Comparison of ENCODE assay signal across 12 cellular contexts in the genomic region with DNA sequence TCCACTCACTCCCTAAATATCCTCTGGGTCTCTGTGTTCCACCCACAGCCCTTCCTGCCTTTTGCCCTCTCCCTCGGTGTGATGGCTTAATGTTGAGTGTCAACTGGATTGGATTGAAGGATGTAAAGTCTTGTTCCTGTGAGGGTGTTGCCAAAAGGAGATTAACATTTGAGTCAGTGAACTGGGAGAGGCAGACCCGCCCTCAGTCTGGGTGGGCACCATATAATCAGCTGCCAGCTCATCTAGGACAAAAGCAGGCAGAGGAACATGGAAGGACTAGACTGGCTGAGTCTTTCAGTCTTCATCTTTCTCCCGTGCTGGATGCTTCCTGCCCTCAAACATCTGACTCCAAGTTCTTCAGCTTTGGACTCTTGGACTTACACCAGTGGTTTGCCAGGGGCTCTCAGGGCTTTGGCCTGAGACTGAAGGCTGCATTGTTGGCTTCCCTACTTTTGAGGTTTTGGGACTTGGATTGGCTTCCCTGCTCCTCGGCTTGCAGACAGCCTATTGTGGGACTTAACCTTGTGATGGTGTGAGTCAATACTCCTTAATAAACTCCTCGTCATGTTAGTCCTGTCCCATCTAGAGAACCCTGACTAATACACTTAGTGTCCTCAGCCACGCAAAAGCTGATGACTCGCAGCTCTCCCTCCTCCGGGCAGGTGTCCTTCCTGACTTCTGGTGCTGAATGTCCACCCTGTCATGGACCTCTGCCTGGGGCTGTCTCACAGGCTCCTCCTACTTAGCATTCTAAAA. TPM values are rescaled to one million over a fixed set of nuclear protein-coding genes. Genes with fewer than 3 reads are reported as not detected.
DNase-seq lines count a peak whose midpoint lies in the region; ATAC-seq and TF ChIP-seq lines count a peak whose summit lies in the region.
"Had no signal": no experiment of that assay in that cellular context is flagged by ENCODE, and none has a peak within 500 bp of the region (broad histone marks: within the 10 kb centered on the region; RNA-seq: fewer than 3 reads in every experiment).

No MANE protein-coding gene starts in this region.

- WGBS in stomach, 5 donors, result 58 to 77% (median 67%) methylated on average over 8 of the region's 8 CpGs

- peaks cover 77% of the 10 kb centered on the region for H3K4me1 Mint-ChIP-seq in activated naive CD4-positive, alpha-beta T cell treated with anti-CD3 and anti-CD28 coated beads, Interleukin-2, amount 10 ng/mL, durations not matched to agents 7 days and 5 days
- peaks cover 57% of the 10 kb centered on the region for H3K4me1 Mint-ChIP-seq in activated T-helper 2 cell treated with anti-CD3 and anti-CD28 coated beads, Interferon-gamma antibody, Interleukin-2, Interleukin-4, amounts not matched to agents 10 μg/mL and 5 μg/mL and 100 μg/mL, durations not matched to agents 14 hours and 24 hours and 36 hours (ENCODE audit: low read depth)

- peaks cover 0 to 15% (median 10%) of the 10 kb centered on the region in 4 donors for H3K36me3 ChIP-seq in stomach
- no peaks in the 10 kb centered on the region for H3K36me3 ChIP-seq in BE2C

- CTCF ChIA-PET in activated naive CD4-positive, alpha-beta T cell treated with anti-CD3 and anti-CD28 coated beads, Interleukin-2, amount 10 ng/mL, durations not matched to agents 7 days and 5 days (lab: Charles Lee), result interaction anchor here (1.1 to 2.8 kb wide), 2 partner anchors 20 to 59 kb away, joined by 3 to 9 read pairs; no protein-coding TSS in a partner anchor

- TF ChIP-seq POLR2A in stomach (IDR thresholded peaks at IDR 0.05), result no peak

- H3K9me3 ChIP-seq in stomach (no peaks in the 10 kb centered on the region), BE2C (no peaks in the 10 kb centered on the region)

- TF ChIP-seq CTCF in stomach (IDR thresholded peaks at IDR 0.05) (no peak), BE2C (IDR thresholded peaks at IDR 0.05; ENCODE audit: low read depth, low read length) (no peak)

- peaks cover 27 to 88% (median 63%) of the 10 kb centered on the region in 4 donors for H3K4me1 ChIP-seq in stomach
- peaks cover 1% of the 10 kb centered on the region; the same call in 1 of the 2 replicates for H3K4me1 ChIP-seq in BE2C

- H3K27ac Mint-ChIP-seq in activated naive CD4-positive, alpha-beta T cell treated with anti-CD3 and anti-CD28 coated beads, Interleukin-2, amount 10 ng/mL, durations not matched to agents 7 days and 5 days, result peak overlapping the region; percentile 39
- H3K27ac Mint-ChIP-seq in activated T-helper 2 cell treated with anti-CD3 and anti-CD28 coated beads, Interferon-gamma antibody, Interleukin-2, Interleukin-4, amounts not matched to agents 10 μg/mL and 5 μg/mL and 100 μg/mL, durations not matched to agents 14 hours and 24 hours and 36 hours, result peak overlapping the region; percentile 43

- peak overlapping the region; percentile 25 to 98 (median 74) for H3K27ac ChIP-seq in stomach

- DNase-seq in activated naive CD4-positive, alpha-beta T cell treated with anti-CD3 and anti-CD28 coated beads, Interleukin-2, amount 10 ng/mL, durations not matched to agents 7 days and 5 days, result no peak
- no peak for DNase-seq in activated naive CD4-positive, alpha-beta T cell treated with Interleukin-2 at 50 U/mL for 16 hours
- no peak for DNase-seq in activated T-helper 2 cell treated with anti-CD3 and anti-CD28 coated beads, Interferon-gamma antibody, Interleukin-2, Interleukin-4, amounts not matched to agents 10 μg/mL and 5 μg/mL and 100 μg/mL, durations not matched to agents 14 hours and 24 hours and 36 hours (ENCODE audit: low spot score)
- peak; percentile 96 for DNase-seq in foreskin melanocyte
- peak; percentile 33 for DNase-seq in stomach
- no peak for DNase-seq in BE2C
- DNase-seq: caudate nucleus, COR-L47 had no signal

- H3K9me3 Mint-ChIP-seq in activated naive CD4-positive, alpha-beta T cell treated with anti-CD3 and anti-CD28 coated beads, Interleukin-2, amount 10 ng/mL, durations not matched to agents 7 days and 5 days, result peaks cover 6% of the 10 kb centered on the region
- H3K9me3 Mint-ChIP-seq in activated T-helper 2 cell treated with anti-CD3 and anti-CD28 coated beads, Interferon-gamma antibody, Interleukin-2, Interleukin-4, amounts not matched to agents 10 μg/mL and 5 μg/mL and 100 μg/mL, durations not matched to agents 14 hours and 24 hours and 36 hours, result peaks cover 8% of the 10 kb centered on the region

- TF ChIP-seq EP300 in stomach (IDR thresholded peaks at IDR 0.05), result no peak

- H3K36me3 Mint-ChIP-seq in activated naive CD4-positive, alpha-beta T cell treated with anti-CD3 and anti-CD28 coated beads, Interleukin-2, amount 10 ng/mL, durations not matched to agents 7 days and 5 days, result peaks cover 71% of the 10 kb centered on the region
- H3K36me3 Mint-ChIP-seq in activated T-helper 2 cell treated with anti-CD3 and anti-CD28 coated beads, Interferon-gamma antibody, Interleukin-2, Interleukin-4, amounts not matched to agents 10 μg/mL and 5 μg/mL and 100 μg/mL, durations not matched to agents 14 hours and 24 hours and 36 hours (ENCODE audit: low read depth), result peaks cover 68% of the 10 kb centered on the region

- intact Hi-C loops in activated T-helper 2 cell treated with anti-CD3 and anti-CD28 coated beads, Interferon-gamma antibody, Interleukin-2, Interleukin-4, amounts not matched to agents 10 μg/mL and 5 μg/mL and 100 μg/mL, durations not matched to agents 14 hours and 24 hours and 36 hours (cut with micrococcal nuclease), result no loop called here
- intact Hi-C loops in stomach (cut with DNase I; ENCODE audit: low total_unique reads), result no loop called here

- no peaks in the 10 kb centered on the region for H3K27me3 Mint-ChIP-seq in activated naive CD4-positive, alpha-beta T cell treated with anti-CD3 and anti-CD28 coated beads, Interleukin-2, amount 10 ng/mL, durations not matched to agents 7 days and 5 days
- no peaks in the 10 kb centered on the region for H3K27me3 Mint-ChIP-seq in activated T-helper 2 cell treated with anti-CD3 and anti-CD28 coated beads, Interferon-gamma antibody, Interleukin-2, Interleukin-4, amounts not matched to agents 10 μg/mL and 5 μg/mL and 100 μg/mL, durations not matched to agents 14 hours and 24 hours and 36 hours (ENCODE audit: low read depth)
- H3K27me3 Mint-ChIP-seq: IgD-negative memory B cell had no signal

- ATAC-seq in HG03565 (IDR thresholded peaks at IDR 0.05; ENCODE audit: unreplicated experiment) (no peak), GM21526 (IDR thresholded peaks at IDR 0.05; ENCODE audit: low FRiP score, unreplicated experiment) (no peak)

- no peak overlapping the region for H3K4me3 Mint-ChIP-seq in activated naive CD4-positive, alpha-beta T cell treated with anti-CD3 and anti-CD28 coated beads, Interleukin-2, amount 10 ng/mL, durations not matched to agents 7 days and 5 days
- H3K4me3 Mint-ChIP-seq in activated T-helper 2 cell treated with anti-CD3 and anti-CD28 coated beads, Interferon-gamma antibody, Interleukin-2, Interleukin-4, amounts not matched to agents 10 μg/mL and 5 μg/mL and 100 μg/mL, durations not matched to agents 14 hours and 24 hours and 36 hours (ENCODE audit: low read depth), result no peak overlapping the region

- H3K27me3 ChIP-seq in stomach (no peaks in the 10 kb centered on the region), BE2C (no peaks in the 10 kb centered on the region)

- H3K4me3 ChIP-seq in stomach (no peak overlapping the region), BE2C (ENCODE audit: low read depth, low read length) (no peak overlapping the region)
- H3K4me3 ChIP-seq: lung had no signal

RNA-seq across cellular contexts. Expression of a gene that starts 5.9 kb away (rescaled TPM):
- 48.5 and 52.1 TPM in 2 replicates for total RNA-seq in activated T-helper 2 cell treated with anti-CD3 and anti-CD28 coated beads, Interferon-gamma antibody, Interleukin-2, Interleukin-4, amounts not matched to agents 10 μg/mL and 5 μg/mL and 100 μg/mL, durations not matched to agents 14 hours and 24 hours and 36 hours
- 100 to 1,000 TPM in 2 of 5 donors, 10 to 100 TPM in 3; 54.3 to 122 (median 87.9) TPM for total RNA-seq in stomach
- 10 to 100 TPM; 24.1 to 32.9 (median 28.9) TPM for polyA plus RNA-seq in stomach
- polyA plus RNA-seq in BE2C (2012; ENCODE audit: insufficient read depth, insufficient read length, low read depth), result 11.9 TPM

RNA-seq across cellular contexts. Expression of a gene that starts 59.3 kb away (rescaled TPM):
- 20.5 and 21.4 TPM in 2 replicates for total RNA-seq in activated T-helper 2 cell treated with anti-CD3 and anti-CD28 coated beads, Interferon-gamma antibody, Interleukin-2, Interleukin-4, amounts not matched to agents 10 μg/mL and 5 μg/mL and 100 μg/mL, durations not matched to agents 14 hours and 24 hours and 36 hours
- 10 to 100 TPM in 4 of 5 donors, 1 to 10 TPM in 1; 6.4 to 25.0 (median 16.5) TPM for total RNA-seq in stomach
- 1 to 10 TPM; 1.6 to 3.8 (median 1.9) TPM for polyA plus RNA-seq in stomach
- 1.1 TPM for polyA plus RNA-seq in BE2C (2012; ENCODE audit: insufficient read depth, insufficient read length, low read depth)

Comparison
In these comparisons a context has a peak if more than half of its experiments do, and no peak if none do; other contexts are left out.
1. DNase-seq: peak in foreskin melanocyte (single experiment) and stomach (single experiment); none in activated naive CD4-positive, alpha-beta T cell treated with anti-CD3 and anti-CD28 coated beads, Interleukin-2, amount 10 ng/mL, durations not matched to agents 7 days and 5 days (single experiment), activated naive CD4-positive, alpha-beta T cell treated with Interleukin-2 at 50 U/mL for 16 hours (single experiment), activated T-helper 2 cell treated with anti-CD3 and anti-CD28 coated beads, Interferon-gamma antibody, Interleukin-2, Interleukin-4, amounts not matched to agents 10 μg/mL and 5 μg/mL and 100 μg/mL, durations not matched to agents 14 hours and 24 hours and 36 hours (single experiment) and BE2C (single experiment).